3 cellular contexts compared by ENCODE assay signal in the genomic region with DNA sequence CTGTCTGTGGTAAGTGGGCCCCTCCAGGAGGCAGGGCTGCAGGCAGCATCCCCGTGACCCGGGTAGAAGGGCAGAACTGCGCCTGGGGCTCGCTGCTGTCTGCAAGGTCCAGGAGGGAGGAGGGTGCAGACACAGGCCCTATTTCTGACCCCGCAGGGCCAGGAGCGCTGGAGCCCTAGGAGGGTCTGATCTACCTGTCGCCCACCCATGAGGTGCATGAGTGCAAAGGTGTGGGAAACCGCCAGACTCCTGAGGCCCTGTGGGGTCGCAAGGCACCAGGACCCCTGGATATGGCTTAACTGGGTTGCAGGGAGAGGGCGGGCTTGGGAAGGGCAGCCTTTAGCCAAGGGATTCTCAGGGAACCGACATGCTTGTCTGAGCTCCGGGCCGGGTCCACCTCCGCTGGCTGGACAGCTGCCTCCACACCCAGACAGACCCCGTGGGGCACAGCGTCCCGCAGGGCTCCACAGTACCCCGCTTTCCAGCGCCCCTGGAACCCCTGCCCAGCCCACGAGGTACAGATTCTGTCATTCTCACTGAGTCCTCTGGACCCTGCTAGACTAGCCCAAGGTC.
TF ChIP-seq lines count a peak whose summit lies in the region.

No MANE protein-coding gene starts in this region.

TF ChIP-seq in GM23338, 12 proteins besides CTCF, POLR2A, EP300 and RAD21 (continues in another document):
- TF ChIP-seq ETS1 (IDR thresholded peaks at IDR 0.05) (no peak), ZNF114 (CRISPR knock-in tag; IDR thresholded peaks at IDR 0.05) (no peak), POLR2AphosphoS5 (IDR thresholded peaks at IDR 0.05; ENCODE audit: low read depth) (no peak), JUNB (IDR thresholded peaks at IDR 0.05; ENCODE audit: unreplicated experiment) (no peak), EZH2phosphoT487 (IDR thresholded peaks at IDR 0.05; ENCODE audit: unreplicated experiment) (no peak), NANOG (IDR thresholded peaks at IDR 0.05; ENCODE audit: borderline replicate concordance) (no peak), REST (IDR thresholded peaks at IDR 0.05; ENCODE audit: unreplicated experiment) (no peak), EZH2 (IDR thresholded peaks at IDR 0.05; ENCODE audit: low read depth, unreplicated experiment) (no peak), CREB1 (CRISPR knock-in tag; IDR thresholded peaks at IDR 0.05; ENCODE audit: low read depth) (no peak), STAT1 (IDR thresholded peaks at IDR 0.05; ENCODE audit: unreplicated experiment) (no peak), ZNF331 (CRISPR knock-in tag; IDR thresholded peaks at IDR 0.05; ENCODE audit: low read depth) (no peak)

TF ChIP-seq in WTC11, 78 proteins besides CTCF, POLR2A, EP300 and RAD21:
- TF ChIP-seq, protein P1, sequence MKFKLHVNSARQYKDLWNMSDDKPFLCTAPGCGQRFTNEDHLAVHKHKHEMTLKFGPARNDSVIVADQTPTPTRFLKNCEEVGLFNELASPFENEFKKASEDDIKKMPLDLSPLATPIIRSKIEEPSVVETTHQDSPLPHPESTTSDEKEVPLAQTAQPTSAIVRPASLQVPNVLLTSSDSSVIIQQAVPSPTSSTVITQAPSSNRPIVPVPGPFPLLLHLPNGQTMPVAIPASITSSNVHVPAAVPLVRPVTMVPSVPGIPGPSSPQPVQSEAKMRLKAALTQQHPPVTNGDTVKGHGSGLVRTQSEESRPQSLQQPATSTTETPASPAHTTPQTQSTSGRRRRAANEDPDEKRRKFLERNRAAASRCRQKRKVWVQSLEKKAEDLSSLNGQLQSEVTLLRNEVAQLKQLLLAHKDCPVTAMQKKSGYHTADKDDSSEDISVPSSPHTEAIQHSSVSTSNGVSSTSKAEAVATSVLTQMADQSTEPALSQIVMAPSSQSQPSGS (CRISPR knock-in tag; IDR thresholded peaks at IDR 0.05; ENCODE audit: borderline replicate concordance, low read depth): no peak
- TF ChIP-seq TEAD1 (CRISPR knock-in tag; IDR thresholded peaks at IDR 0.05) (no peak), TP53 (CRISPR knock-in tag; IDR thresholded peaks at IDR 0.05) (no peak), ERG (CRISPR knock-in tag; IDR thresholded peaks at IDR 0.05) (no peak), JAZF1 (CRISPR knock-in tag; IDR thresholded peaks at IDR 0.05) (no peak), ATF1 (CRISPR knock-in tag; IDR thresholded peaks at IDR 0.05) (no peak), SOX15 (CRISPR knock-in tag; IDR thresholded peaks at IDR 0.05) (no peak)

TF ChIP-seq in HepG2, 621 proteins besides CTCF, POLR2A, EP300 and RAD21 (continued from another document):
- no peak for TF ChIP-seq ZNF83 (CRISPR knock-in tag; IDR thresholded peaks at IDR 0.05; ENCODE audit: borderline replicate concordance)
- TF ChIP-seq ESRRA (CRISPR knock-in tag; IDR thresholded peaks at IDR 0.05; ENCODE audit: low read depth): no peak
- TF ChIP-seq ZNF512 (CRISPR knock-in tag; IDR thresholded peaks at IDR 0.05): no peak
- no peak for TF ChIP-seq ZMYM4 (CRISPR knock-in tag; IDR thresholded peaks at IDR 0.05)
- TF ChIP-seq, protein P2, sequence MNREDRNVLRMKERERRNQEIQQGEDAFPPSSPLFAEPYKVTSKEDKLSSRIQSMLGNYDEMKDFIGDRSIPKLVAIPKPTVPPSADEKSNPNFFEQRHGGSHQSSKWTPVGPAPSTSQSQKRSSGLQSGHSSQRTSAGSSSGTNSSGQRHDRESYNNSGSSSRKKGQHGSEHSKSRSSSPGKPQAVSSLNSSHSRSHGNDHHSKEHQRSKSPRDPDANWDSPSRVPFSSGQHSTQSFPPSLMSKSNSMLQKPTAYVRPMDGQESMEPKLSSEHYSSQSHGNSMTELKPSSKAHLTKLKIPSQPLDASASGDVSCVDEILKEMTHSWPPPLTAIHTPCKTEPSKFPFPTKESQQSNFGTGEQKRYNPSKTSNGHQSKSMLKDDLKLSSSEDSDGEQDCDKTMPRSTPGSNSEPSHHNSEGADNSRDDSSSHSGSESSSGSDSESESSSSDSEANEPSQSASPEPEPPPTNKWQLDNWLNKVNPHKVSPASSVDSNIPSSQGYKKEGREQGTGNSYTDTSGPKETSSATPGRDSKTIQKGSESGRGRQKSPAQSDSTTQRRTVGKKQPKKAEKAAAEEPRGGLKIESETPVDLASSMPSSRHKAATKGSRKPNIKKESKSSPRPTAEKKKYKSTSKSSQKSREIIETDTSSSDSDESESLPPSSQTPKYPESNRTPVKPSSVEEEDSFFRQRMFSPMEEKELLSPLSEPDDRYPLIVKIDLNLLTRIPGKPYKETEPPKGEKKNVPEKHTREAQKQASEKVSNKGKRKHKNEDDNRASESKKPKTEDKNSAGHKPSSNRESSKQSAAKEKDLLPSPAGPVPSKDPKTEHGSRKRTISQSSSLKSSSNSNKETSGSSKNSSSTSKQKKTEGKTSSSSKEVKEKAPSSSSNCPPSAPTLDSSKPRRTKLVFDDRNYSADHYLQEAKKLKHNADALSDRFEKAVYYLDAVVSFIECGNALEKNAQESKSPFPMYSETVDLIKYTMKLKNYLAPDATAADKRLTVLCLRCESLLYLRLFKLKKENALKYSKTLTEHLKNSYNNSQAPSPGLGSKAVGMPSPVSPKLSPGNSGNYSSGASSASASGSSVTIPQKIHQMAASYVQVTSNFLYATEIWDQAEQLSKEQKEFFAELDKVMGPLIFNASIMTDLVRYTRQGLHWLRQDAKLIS (CRISPR knock-in tag; IDR thresholded peaks at IDR 0.05): no peak
- no peak for TF ChIP-seq HOXA3 (CRISPR knock-in tag; IDR thresholded peaks at IDR 0.05)
- TF ChIP-seq ZSCAN12 (CRISPR knock-in tag; IDR thresholded peaks at IDR 0.05): no peak
- TF ChIP-seq, protein P3, sequence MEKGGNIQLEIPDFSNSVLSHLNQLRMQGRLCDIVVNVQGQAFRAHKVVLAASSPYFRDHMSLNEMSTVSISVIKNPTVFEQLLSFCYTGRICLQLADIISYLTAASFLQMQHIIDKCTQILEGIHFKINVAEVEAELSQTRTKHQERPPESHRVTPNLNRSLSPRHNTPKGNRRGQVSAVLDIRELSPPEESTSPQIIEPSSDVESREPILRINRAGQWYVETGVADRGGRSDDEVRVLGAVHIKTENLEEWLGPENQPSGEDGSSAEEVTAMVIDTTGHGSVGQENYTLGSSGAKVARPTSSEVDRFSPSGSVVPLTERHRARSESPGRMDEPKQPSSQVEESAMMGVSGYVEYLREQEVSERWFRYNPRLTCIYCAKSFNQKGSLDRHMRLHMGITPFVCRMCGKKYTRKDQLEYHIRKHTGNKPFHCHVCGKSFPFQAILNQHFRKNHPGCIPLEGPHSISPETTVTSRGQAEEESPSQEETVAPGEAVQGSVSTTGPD (CRISPR knock-in tag; IDR thresholded peaks at IDR 0.05): no peak
- no peak for TF ChIP-seq PREB (CRISPR knock-in tag; IDR thresholded peaks at IDR 0.05)
- TF ChIP-seq FOXP1 (IDR thresholded peaks at IDR 0.05): no peak
- no peak for TF ChIP-seq FOXP1 (CRISPR knock-in tag; IDR thresholded peaks at IDR 0.05)
- TF ChIP-seq SP140L (CRISPR knock-in tag; IDR thresholded peaks at IDR 0.05; ENCODE audit: borderline replicate concordance): no peak
- TF ChIP-seq GLMP (CRISPR knock-in tag; IDR thresholded peaks at IDR 0.05; ENCODE audit: borderline replicate concordance): no peak
- TF ChIP-seq ZNF317 (CRISPR knock-in tag; IDR thresholded peaks at IDR 0.05): no peak
